Comparison of ENCODE assay signal across 8 cellular contexts in genomic region chr10:60733189-60733815, GRCh38. TPM values are rescaled to one million over a fixed set of nuclear protein-coding genes. Genes with fewer than 3 reads are reported as not detected.
A peak's percentile ranks its signal among the peaks of the same experiment; 100 is the strongest.
DNase-seq lines count a peak whose midpoint lies in the region; ATAC-seq, FAIRE-seq and TF ChIP-seq lines count a peak whose summit lies in the region.

No MANE protein-coding gene starts in this region.

- no peaks in the 10 kb centered on the region for H3K9me3 Mint-ChIP-seq in Caco-2 (ENCODE audit: unreplicated experiment)

- H3K9ac ChIP-seq in mucosa of rectum (ENCODE audit: low read depth in 1 of 2, low read length in 2 of 2), result peak overlapping the region; percentile 68 to 82

- peak overlapping the region; percentile 81 for H3K4me3 Mint-ChIP-seq in Caco-2 (ENCODE audit: unreplicated experiment)

- H3K4me1 ChIP-seq in Caco-2 (peaks cover 22% of the 10 kb centered on the region), mucosa of rectum (ENCODE audit: control insufficient read depth in 2 of 2, insufficient read depth in 2 of 2, low read length in 2 of 2) (peaks cover 4 to 10% of the 10 kb centered on the region in 2 donors), thyroid gland (peaks cover 10 to 13% of the 10 kb centered on the region in 2 donors)

- peak in 1 of 2 donors; percentile 66 for TF ChIP-seq POLR2A in thyroid gland (IDR thresholded peaks at IDR 0.05)

- peak; percentile 53 for ATAC-seq in GM19467 (IDR thresholded peaks at IDR 0.05; ENCODE audit: unreplicated experiment)
- ATAC-seq in GM18519 (IDR thresholded peaks at IDR 0.05; ENCODE audit: low FRiP score, unreplicated experiment), result no peak

- POLR2A ChIA-PET in Caco-2 (lab: Charles Lee), result interaction anchor here (1.5 kb wide), 1 partner anchor 45 kb away, joined by 4 read pairs; the partner anchor contains the start of gene CDK1

- DNase-seq in Caco-2 (peak; percentile 87 to 94), HTR-8/SVneo (ENCODE audit: insufficient read length, low spot score) (peak; percentile 29), thyroid gland (peak; percentile 73 to 76)
- peak; percentile 29 to 37 for DNase-seq in activated CD4-positive, alpha-beta T cell treated with anti-CD3 and anti-CD28 coated beads for 4 hours
- DNase-seq in effector CD8-positive, alpha-beta T cell (lab: John Stamatoyannopoulos, UW), result peak; percentile 21

- H3K4me3 ChIP-seq in Caco-2 (ENCODE audit: low read depth, low read length) (peak overlapping the region; percentile 94), mucosa of rectum (ENCODE audit: low read length in 2 of 2) (peak overlapping the region; percentile 84 to 89), thyroid gland (replicated peaks in 1 of 3) (peak overlapping the region; percentile 51 to 70 (median 66))

- H3K27me3 ChIP-seq in Caco-2 (replicated peaks; ENCODE audit: control insufficient read depth, insufficient read depth, low read length), result no peaks in the 10 kb centered on the region
- peaks cover 0 to 2% of the 10 kb centered on the region in 2 donors for H3K27me3 ChIP-seq in mucosa of rectum (ENCODE audit: control insufficient read depth in 2 of 2, insufficient read depth in 2 of 2, low read length in 2 of 2)
- H3K27me3 ChIP-seq in thyroid gland, result no peaks in the 10 kb centered on the region

- intact Hi-C loops in Caco-2 (cut with micrococcal nuclease; ENCODE audit: unreplicated experiment), result loop anchor here (1.0 to 2.0 kb wide), 6 partner anchors 24 to 1203 kb away; partner anchors contain the start of gene CDK1
- intact Hi-C loops in thyroid gland (cut with DNase I), result no loop called here

- CTCF ChIA-PET in Caco-2 (lab: Charles Lee), result interaction anchor here (0.9 to 1.5 kb wide), 5 partner anchors 35 to 87 kb away, joined by 3 to 7 read pairs (median 3); partner anchors contain the start of gene CDK1

- 0 to 2% methylated on average over 5 to 9 of the region's 51 CpGs for WGBS in thyroid gland, 2 donors

- peak; percentile 47 to 91 for TF ChIP-seq CTCF in Caco-2 (IDR thresholded peaks at IDR 0.05; ENCODE audit: insufficient read depth in 1 of 2, low read depth in 1 of 2, low read length in 1 of 2, severe bottlenecking in 1 of 2, unreplicated experiment in 1 of 2)
- TF ChIP-seq CTCF in thyroid gland (IDR thresholded peaks at IDR 0.05), result peak in 5 of 6 experiments; percentile 19 to 72 (median 62)

- H3K27ac ChIP-seq in mucosa of rectum (ENCODE audit: low read depth in 2 of 2, low read length in 2 of 2) (peak overlapping the region; percentile 75 to 76), thyroid gland (peak overlapping the region; percentile 88 to 95 (median 88))

- H3K36me3 ChIP-seq in Caco-2 (ENCODE audit: control insufficient read depth, insufficient read depth, low read length) (no peaks in the 10 kb centered on the region), mucosa of rectum (ENCODE audit: control insufficient read depth in 2 of 2, insufficient read depth in 2 of 2, low read length in 2 of 2) (no peaks in the 10 kb centered on the region), thyroid gland (no peaks in the 10 kb centered on the region)

- BruUV-seq in Caco-2 (replicated peaks; lab: Mats Ljungman, UMichigan), result no TSS peak

- no peaks in the 10 kb centered on the region for H3K36me3 Mint-ChIP-seq in Caco-2 (ENCODE audit: insufficient read depth, unreplicated experiment)

- H3K27me3 Mint-ChIP-seq in Caco-2 (ENCODE audit: insufficient read depth, unreplicated experiment), result no peaks in the 10 kb centered on the region

- H3K9me3 ChIP-seq in Caco-2 (no peaks in the 10 kb centered on the region), mucosa of rectum (ENCODE audit: control insufficient read depth in 2 of 2, low read length in 2 of 2) (no peaks in the 10 kb centered on the region), thyroid gland (no peaks in the 10 kb centered on the region)

- no peak for FAIRE-seq in HTR-8/SVneo (lab: Jason Lieb, UNC)

- peaks cover 21% of the 10 kb centered on the region for H3K4me1 Mint-ChIP-seq in Caco-2 (ENCODE audit: low read depth, unreplicated experiment)

- H3K27ac Mint-ChIP-seq in Caco-2 (ENCODE audit: unreplicated experiment), result peak overlapping the region; percentile 45

RNA-seq across cellular contexts. Expression of gene CDK1, which starts 45.0 kb away (rescaled TPM):
- total RNA-seq in Caco-2 (2022) (193 and 199 TPM in 2 replicates), thyroid gland (1 to 10 TPM; 1.8 to 5.9 (median 3.2) TPM)

Comparison
In these comparisons a context has a peak if more than half of its experiments do, and no peak if none do; other contexts are left out.
1. DNase-seq: peak in every context shown above with its lines; median percentile 90 in Caco-2; 74 in thyroid gland; 33 in activated CD4-positive, alpha-beta T cell treated with anti-CD3 and anti-CD28 coated beads for 4 hours; 29 in HTR-8/SVneo; 21 in effector CD8-positive, alpha-beta T cell.
2. RNA of gene CDK1, which starts 45.0 kb away (total RNA-seq): 193 to 199 TPM in Caco-2; 1.8 to 5.9 TPM in thyroid gland; every median in the first group is over 10 times any median in the second.
3. Peak in every context shown above with its lines, with median percentiles within 50 percentile points of each other: H3K4me3 ChIP-seq.